In the genomic region with DNA sequence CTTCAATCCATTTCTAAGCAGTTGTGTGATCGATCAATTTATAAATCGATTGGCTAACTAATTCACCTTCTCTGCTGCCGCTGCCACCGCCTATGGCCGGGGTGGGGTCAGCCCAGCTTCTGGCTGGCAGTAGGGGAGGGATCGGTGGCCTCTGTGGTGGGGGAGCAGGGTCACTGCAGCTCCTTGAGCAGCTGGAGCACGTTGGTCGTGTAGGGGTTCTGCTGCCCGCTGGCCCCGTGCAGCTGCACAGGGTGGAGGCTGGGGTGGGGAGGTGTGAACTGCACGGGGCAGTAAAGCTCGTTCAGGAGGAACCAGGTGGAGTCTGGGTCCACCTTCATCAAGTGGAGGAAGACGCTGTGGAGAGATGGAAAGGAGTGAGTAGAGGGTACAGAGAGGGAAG, we compare ENCODE assay signal across 18 cellular contexts.
"Had no signal": no experiment of that assay in that cellular context is flagged by ENCODE, and none has a peak within 500 bp of the region (broad histone marks: within the 10 kb centered on the region; RNA-seq: fewer than 3 reads in every experiment).

No MANE protein-coding gene starts in this region.

- H2AFZ ChIP-seq: hepatocyte had no signal

- H3K27ac ChIP-seq: hepatocyte, pancreas, sigmoid colon, skin epidermis, testis, transverse colon had no signal

- H3K4me3 ChIP-seq: dorsolateral prefrontal cortex, hepatocyte, pancreas, sigmoid colon, skin epidermis, testis, transverse colon had no signal

- H3K4me2 ChIP-seq: hepatocyte had no signal

- H3K79me2 ChIP-seq: hepatocyte had no signal

- H3K27me3 Mint-ChIP-seq: naive thymus-derived CD4-positive, alpha-beta T cell; progenitor cell of endocrine pancreas; stimulated activated naive B cell treated with anti-CD40 and anti-IgM and Interleukin-4, amounts not matched to agents 10 μg/mL and 1 μg/mL and 100 μg/mL, for 72 hours; stimulated activated naive CD8-positive, alpha-beta T cell treated with anti-CD3 and anti-CD28 coated beads, Interleukin-15, amount 100 ng/mL, for 72 hours had no signal

- H3K27ac Mint-ChIP-seq: naive thymus-derived CD4-positive, alpha-beta T cell; progenitor cell of endocrine pancreas; stimulated activated naive B cell treated with anti-CD40 and anti-IgM and Interleukin-4, amounts not matched to agents 10 μg/mL and 1 μg/mL and 100 μg/mL, for 72 hours; stimulated activated naive CD8-positive, alpha-beta T cell treated with anti-CD3 and anti-CD28 coated beads, Interleukin-15, amount 100 ng/mL, for 72 hours had no signal

- H3K4me1 Mint-ChIP-seq: stimulated activated naive B cell treated with anti-CD40 and anti-IgM and Interleukin-4, amounts not matched to agents 10 μg/mL and 1 μg/mL and 100 μg/mL, for 72 hours had no signal

- H3K9me3 ChIP-seq: pancreas, sigmoid colon, testis, transverse colon had no signal

- H3K9me3 Mint-ChIP-seq: naive thymus-derived CD4-positive, alpha-beta T cell; neural crest cell; stimulated activated naive B cell treated with anti-CD40 and anti-IgM and Interleukin-4, amounts not matched to agents 10 μg/mL and 1 μg/mL and 100 μg/mL, for 72 hours; stimulated activated naive CD8-positive, alpha-beta T cell treated with anti-CD3 and anti-CD28 coated beads, Interleukin-15, amount 100 ng/mL, for 72 hours had no signal

- H3K27me3 ChIP-seq: dorsolateral prefrontal cortex, hepatocyte, pancreas, sigmoid colon, testis, transverse colon had no signal

- DNase-seq: cortex of kidney; effector CD8-positive, alpha-beta T cell; left colon; naive thymus-derived CD4-positive, alpha-beta T cell; occipital lobe; pancreas; sigmoid colon; stimulated activated CD4-positive, alpha-beta T cell treated with anti-CD3 and anti-CD28 coated beads, Interleukin-2, amount 100 ng/mL, for 24 hours; stimulated activated CD4-positive, alpha-beta T cell treated with anti-CD3 and anti-CD28 coated beads, Interleukin-4, amount 100 ng/mL, for 4 hours; stimulated activated naive B cell treated with anti-CD40 and anti-IgM and Interleukin-4, amounts not matched to agents 10 μg/mL and 1 μg/mL and 100 μg/mL, for 72 hours; stimulated activated naive CD8-positive, alpha-beta T cell treated with anti-CD3 and anti-CD28 coated beads, Interleukin-15, amount 100 ng/mL, for 72 hours; transverse colon had no signal

- H3K4me3 Mint-ChIP-seq: naive thymus-derived CD4-positive, alpha-beta T cell; neural crest cell; stimulated activated naive B cell treated with anti-CD40 and anti-IgM and Interleukin-4, amounts not matched to agents 10 μg/mL and 1 μg/mL and 100 μg/mL, for 72 hours; stimulated activated naive CD8-positive, alpha-beta T cell treated with anti-CD3 and anti-CD28 coated beads, Interleukin-15, amount 100 ng/mL, for 72 hours had no signal
